ENCODE assay signal across 14 cellular contexts in genomic region chr20:60053125-60053812, GRCh38.
DNase-seq lines count a peak whose midpoint lies in the region; ATAC-seq, FAIRE-seq and TF ChIP-seq lines count a peak whose summit lies in the region.
"Had no signal": no experiment of that assay in that cellular context is flagged by ENCODE, and none has a peak within 500 bp of the region (broad histone marks: within the 10 kb centered on the region; RNA-seq: fewer than 3 reads in every experiment).

No MANE protein-coding gene starts in this region.

- in situ Hi-C loops in HepG2 (cut with HindIII; ENCODE audit: extremely low pct_ligation_motif_present, low pct_unique_long_range_greater_than_20kb): loop anchor here (10.0 to 25.0 kb wide), 2 partner anchors 1072 to 1834 kb away; no protein-coding TSS in a partner anchor

- H3K4me3 Mint-ChIP-seq in activated naive CD8-positive, alpha-beta T cell treated with anti-CD3 and anti-CD28 coated beads for 36 hours: no peak overlapping the region

- no peak; the same call in 2 of the 3 replicates for ATAC-seq in HepG2
- no peak for ATAC-seq in right lobe of liver
- ATAC-seq in HG02885 (IDR thresholded peaks at IDR 0.05; ENCODE audit: poor library complexity, unreplicated experiment): no peak
- no peak for ATAC-seq in HG03196 (IDR thresholded peaks at IDR 0.05; ENCODE audit: unreplicated experiment)
- ATAC-seq: left ventricle myocardium superior had no signal

- H3K27me3 Mint-ChIP-seq in activated naive CD8-positive, alpha-beta T cell treated with anti-CD3 and anti-CD28 coated beads for 36 hours: peaks cover 6% of the 10 kb centered on the region

- TF ChIP-seq CTCF in HepG2 (CRISPR knock-in tag; IDR thresholded peaks at IDR 0.05): no peak
- no peak for TF ChIP-seq CTCF in right lobe of liver (IDR thresholded peaks at IDR 0.05)

- no peak overlapping the region for H2AFZ ChIP-seq in HepG2 (ENCODE audit: low read length)

- no peak overlapping the region for H3K4me2 ChIP-seq in HepG2 (ENCODE audit: low read depth, low read length)
- H3K4me2 ChIP-seq: SK-N-SH had no signal

- no peaks in the 10 kb centered on the region for H3K9me3 ChIP-seq in HepG2 (ENCODE audit: low read length)
- no peaks in the 10 kb centered on the region for H3K9me3 ChIP-seq in right lobe of liver
- H3K9me3 ChIP-seq in SJCRH30 (replicated peaks): no peaks in the 10 kb centered on the region
- H3K9me3 ChIP-seq: gastrocnemius medialis, SK-N-SH had no signal

- no peak overlapping the region for H3K27ac ChIP-seq in HepG2 (ENCODE audit: extremely low read length, insufficient read depth, low read length)
- H3K27ac ChIP-seq in right lobe of liver: no peak overlapping the region
- no peak overlapping the region for H3K27ac ChIP-seq in SJCRH30
- H3K27ac ChIP-seq: gastrocnemius medialis had no signal

- TF ChIP-seq EP300 in HepG2 (IDR thresholded peaks at IDR 0.05; ENCODE audit: low read depth in 2 of 2, low read length in 2 of 2) (no peak; a peak in 1 of 4 replicates), HepG2 (CRISPR knock-in tag; IDR thresholded peaks at IDR 0.05; ENCODE audit: borderline replicate concordance) (no peak)

- no peaks in the 10 kb centered on the region for H3K79me2 ChIP-seq in HepG2 (ENCODE audit: insufficient read depth, low read length)

- H3K4me1 Mint-ChIP-seq in activated naive CD8-positive, alpha-beta T cell treated with anti-CD3 and anti-CD28 coated beads for 36 hours: peaks cover 32% of the 10 kb centered on the region

- no peaks in the 10 kb centered on the region for H3K36me3 Mint-ChIP-seq in activated naive CD8-positive, alpha-beta T cell treated with anti-CD3 and anti-CD28 coated beads for 36 hours

- no peak for FAIRE-seq in HepG2 (lab: Jason Lieb, UNC)

- POLR2A ChIA-PET in HepG2 (lab: Yijun Ruan, JAX): no interaction called here

- BruUV-seq in HepG2 (replicated peaks; lab: Mats Ljungman, UMichigan): no TSS peak

- TF ChIP-seq POLR2A in HepG2 (IDR thresholded peaks at IDR 0.05; ENCODE audit: insufficient read depth in 1 of 2, low read depth in 2 of 2, low read length in 2 of 2) (no peak), right lobe of liver (IDR thresholded peaks at IDR 0.05) (no peak)

- H3K4me3 ChIP-seq in HepG2 (replicated peaks in 1 of 3; ENCODE audit: insufficient read depth in 1 of 3, low read depth in 2 of 3, low read length in 3 of 3) (no peak overlapping the region), right lobe of liver (no peak overlapping the region), SJCRH30 (no peak overlapping the region)
- H3K4me3 ChIP-seq: gastrocnemius medialis had no signal

- H3K4me1 ChIP-seq in HepG2 (ENCODE audit: insufficient read depth, low read length): peaks cover 10% of the 10 kb centered on the region; the same call in 1 of the 2 replicates
- peaks cover 0 to 7% (median 0%) of the 10 kb centered on the region in 4 donors for H3K4me1 ChIP-seq in right lobe of liver
- H3K4me1 ChIP-seq in SJCRH30: peaks cover 22% of the 10 kb centered on the region

- DNase-seq in HepG2 (ENCODE audit: low spot score): peak; percentile 20
- DNase-seq in right lobe of liver: no peak
- peak in 2 of 3 experiments; percentile 89 to 96 for DNase-seq in NCI-H1417 (lab: John Stamatoyannopoulos, UW)
- DNase-seq in SJCRH30: peak; percentile 59 to 66
- DNase-seq in activated naive CD8-positive, alpha-beta T cell treated with anti-CD3 and anti-CD28 coated beads for 36 hours: no peak
- no peak for DNase-seq in cerebellum (ENCODE audit: low spot score)
- DNase-seq: cerebellar nuclear complex, DMS79 treated with DMSO at 0.1 percent for 48 hours, left ventricle myocardium superior, SK-N-SH had no signal

- no peak overlapping the region for H3K9ac ChIP-seq in HepG2 (ENCODE audit: insufficient read depth, low read depth, low read length)
- H3K9ac ChIP-seq: SK-N-SH had no signal

- no peak overlapping the region for H3K27ac Mint-ChIP-seq in activated naive CD8-positive, alpha-beta T cell treated with anti-CD3 and anti-CD28 coated beads for 36 hours
- H3K27ac Mint-ChIP-seq: activated T-helper 2 cell treated with anti-CD3 and anti-CD28 coated beads, Interferon-gamma antibody, Interleukin-2, Interleukin-4, amounts not matched to agents 10 μg/mL and 5 μg/mL and 100 μg/mL, durations not matched to agents 14 hours and 24 hours and 36 hours had no signal

- 4% methylated on average over 16 of the region's 16 CpGs for WGBS in HepG2 (ENCODE audit: low lambda C conversion rate)
- 24% methylated on average over 16 of the region's 16 CpGs for WGBS in right lobe of liver (ENCODE audit: insufficient coverage, low coverage, low lambda C conversion rate, missing lambda C conversion rate)

- TF ChIP-seq RAD21 in HepG2 (CRISPR knock-in tag; IDR thresholded peaks at IDR 0.05): no peak

- H3K36me3 ChIP-seq in HepG2 (replicated peaks in 1 of 2; ENCODE audit: control insufficient read depth in 1 of 2, insufficient read depth in 2 of 2, low read length in 2 of 2): no peaks in the 10 kb centered on the region
- no peaks in the 10 kb centered on the region for H3K36me3 ChIP-seq in right lobe of liver
- H3K36me3 ChIP-seq in SJCRH30: no peaks in the 10 kb centered on the region
- H3K36me3 ChIP-seq: gastrocnemius medialis had no signal

- H3K9me3 Mint-ChIP-seq in activated naive CD8-positive, alpha-beta T cell treated with anti-CD3 and anti-CD28 coated beads for 36 hours: no peaks in the 10 kb centered on the region
- H3K9me3 Mint-ChIP-seq: activated T-helper 2 cell treated with anti-CD3 and anti-CD28 coated beads, Interferon-gamma antibody, Interleukin-2, Interleukin-4, amounts not matched to agents 10 μg/mL and 5 μg/mL and 100 μg/mL, durations not matched to agents 14 hours and 24 hours and 36 hours had no signal

- H3K27me3 ChIP-seq in HepG2 (ENCODE audit: control insufficient read depth in 1 of 2, insufficient read depth in 2 of 2, low read length in 2 of 2) (peaks cover 4 to 47% of the 10 kb centered on the region in 2 experiments; a peak in 3 of 5 replicates), right lobe of liver (peaks cover 0 to 19% of the 10 kb centered on the region in 2 donors), SJCRH30 (no peaks in the 10 kb centered on the region)
- H3K27me3 ChIP-seq: gastrocnemius medialis had no signal

- CTCF ChIA-PET in HepG2 (lab: Yijun Ruan, JAX; ENCODE audit: low intra/inter-chr PET ratio, low total read pairs): no interaction called here

- no peaks in the 10 kb centered on the region for H4K20me1 ChIP-seq in HepG2 (ENCODE audit: insufficient read depth, low read length)

- intact Hi-C loops in HepG2 (cut with micrococcal nuclease; ENCODE audit: unreplicated experiment) (no loop called here), right lobe of liver (cut with DNase I) (no loop called here)

TF ChIP-seq in HepG2, 621 proteins besides CTCF, POLR2A, EP300 and RAD21 (continues in another document):
- TF ChIP-seq SP2 (CRISPR knock-in tag; IDR thresholded peaks at IDR 0.05) (no peak), KDM1A (CRISPR knock-in tag; IDR thresholded peaks at IDR 0.05) (no peak), ZNF225 (CRISPR knock-in tag; IDR thresholded peaks at IDR 0.05) (no peak), KLF13 (CRISPR knock-in tag; IDR thresholded peaks at IDR 0.05) (no peak), TFDP2 (CRISPR knock-in tag; IDR thresholded peaks at IDR 0.05) (no peak), TRAFD1 (CRISPR knock-in tag; IDR thresholded peaks at IDR 0.05; ENCODE audit: borderline replicate concordance) (no peak), NONO (IDR thresholded peaks at IDR 0.05) (no peak), NONO (CRISPR knock-in tag; conservative IDR thresholded peaks at IDR 0.05) (no peak), ZNF224 (CRISPR knock-in tag; IDR thresholded peaks at IDR 0.05) (no peak), ZNF605 (CRISPR knock-in tag; IDR thresholded peaks at IDR 0.05) (no peak), RFX3 (CRISPR knock-in tag; IDR thresholded peaks at IDR 0.05) (no peak), ZNF33A (CRISPR knock-in tag; IDR thresholded peaks at IDR 0.05; ENCODE audit: borderline replicate concordance) (no peak), TGIF2 (CRISPR knock-in tag; IDR thresholded peaks at IDR 0.05) (no peak), RNF2 (conservative IDR thresholded peaks at IDR 0.05; ENCODE audit: low read depth) (0 out of 2 replicates have a peak, but pooled peaks have one; percentile 38), HDAC1 (CRISPR knock-in tag; IDR thresholded peaks at IDR 0.05) (0 out of 2 replicates have a peak, but pooled peaks have one; percentile 23), GATAD2A (CRISPR knock-in tag; IDR thresholded peaks at IDR 0.05) (peak; percentile 51; the same call in 1 of the 2 replicates), ATF4 (CRISPR knock-in tag; IDR thresholded peaks at IDR 0.05) (peak in 1 of 2 experiments; percentile 23; a peak in 1 of 4 replicates)

Comparison
In these comparisons a context has a peak if more than half of its experiments do, and no peak if none do; other contexts are left out.
1. DNase-seq: peak in HepG2 (single experiment), NCI-H1417 (2 of 3) and SJCRH30 (2 of 2); none in right lobe of liver (0 of 3), activated naive CD8-positive, alpha-beta T cell treated with anti-CD3 and anti-CD28 coated beads for 36 hours (single experiment) and cerebellum (single experiment).